8 cellular contexts compared by ENCODE assay signal in genomic region chr6:99282479-99283062, GRCh38.
DNase-seq lines count a peak whose midpoint lies in the region; ATAC-seq and TF ChIP-seq lines count a peak whose summit lies in the region.

No MANE protein-coding gene starts in this region.

- no peaks in the 10 kb centered on the region for H3K27me3 ChIP-seq in fibroblast of lung (ENCODE audit: control insufficient read depth, insufficient read depth, low read length)

- H3K27ac ChIP-seq in fibroblast of lung (ENCODE audit: insufficient read depth, low read length) = no peak overlapping the region

- H3K4me2 ChIP-seq in fibroblast of lung (ENCODE audit: extremely low read depth, insufficient read depth, low read length) = no peak overlapping the region

- ATAC-seq in GM19043 (IDR thresholded peaks at IDR 0.05; ENCODE audit: low read depth, unreplicated experiment) (peak; percentile 60), HG03432 (IDR thresholded peaks at IDR 0.05; ENCODE audit: unreplicated experiment) (no peak)

- no peaks in the 10 kb centered on the region for H3K36me3 ChIP-seq in fibroblast of lung (ENCODE audit: control insufficient read depth, insufficient read depth, low read length)

- H2AFZ ChIP-seq in fibroblast of lung (ENCODE audit: low read length) = no peak overlapping the region

- H4K20me1 ChIP-seq in fibroblast of lung (ENCODE audit: control insufficient read depth, extremely low read depth, insufficient read depth, low read length) = no peaks in the 10 kb centered on the region

- no peaks in the 10 kb centered on the region for H3K9me3 ChIP-seq in fibroblast of lung (ENCODE audit: control insufficient read depth, insufficient read depth, low read depth, low read length)

- H3K4me1 ChIP-seq in fibroblast of lung (ENCODE audit: control insufficient read depth, extremely low read depth, insufficient read depth, low read length) = no peaks in the 10 kb centered on the region

- TF ChIP-seq CTCF in fibroblast of lung (conservative IDR thresholded peaks at IDR 0.05 in 1 of 2, IDR thresholded peaks at IDR 0.05 in 1 of 2; ENCODE audit: low read depth in 1 of 2, low read length in 2 of 2) = peak; percentile 30 to 64

- no peak overlapping the region for H3K4me3 ChIP-seq in fibroblast of lung (replicated peaks in 1 of 4; ENCODE audit: control extremely low read depth in 1 of 4, insufficient read depth in 1 of 4, low read depth in 3 of 4, low read length in 4 of 4)

- peak; percentile 29 for DNase-seq in AG08395 (ENCODE audit: low spot score)
- DNase-seq in NCI-H748 treated with DMSO at 0.1 percent for 48 hours (lab: John Stamatoyannopoulos, UW) = peak; percentile 24
- DNase-seq in fibroblast of lung (ENCODE audit: low read depth in 2 of 2) = peak; percentile 16 to 46
- no peak for DNase-seq in NCI-H187 treated with DMSO at 0.1 percent for 48 hours (lab: John Stamatoyannopoulos, UW)
- DNase-seq in NCI-H524 treated with DMSO at 0.1 percent for 48 hours (lab: John Stamatoyannopoulos, UW) = no peak
- DNase-seq in activated effector memory CD4-positive, alpha-beta T cell treated with anti-CD3 and anti-CD28 coated beads, Interleukin-2, amount 50 U/mL, for 16 hours = no peak

- no peak overlapping the region for H3K9ac ChIP-seq in fibroblast of lung (ENCODE audit: insufficient read depth, low read length)

- no peaks in the 10 kb centered on the region for H3K79me2 ChIP-seq in fibroblast of lung (ENCODE audit: control insufficient read depth, insufficient read depth, low read length)

Comparison
In these comparisons a context has a peak if more than half of its experiments do, and no peak if none do; other contexts are left out.
1. DNase-seq: peak in AG08395 (single experiment), NCI-H748 treated with DMSO at 0.1 percent for 48 hours (single experiment) and fibroblast of lung (2 of 2); none in NCI-H187 treated with DMSO at 0.1 percent for 48 hours (single experiment), NCI-H524 treated with DMSO at 0.1 percent for 48 hours (single experiment) and activated effector memory CD4-positive, alpha-beta T cell treated with anti-CD3 and anti-CD28 coated beads, Interleukin-2, amount 50 U/mL, for 16 hours (single experiment).